ENCODE assay signal across 10 cellular contexts in the genomic region with DNA sequence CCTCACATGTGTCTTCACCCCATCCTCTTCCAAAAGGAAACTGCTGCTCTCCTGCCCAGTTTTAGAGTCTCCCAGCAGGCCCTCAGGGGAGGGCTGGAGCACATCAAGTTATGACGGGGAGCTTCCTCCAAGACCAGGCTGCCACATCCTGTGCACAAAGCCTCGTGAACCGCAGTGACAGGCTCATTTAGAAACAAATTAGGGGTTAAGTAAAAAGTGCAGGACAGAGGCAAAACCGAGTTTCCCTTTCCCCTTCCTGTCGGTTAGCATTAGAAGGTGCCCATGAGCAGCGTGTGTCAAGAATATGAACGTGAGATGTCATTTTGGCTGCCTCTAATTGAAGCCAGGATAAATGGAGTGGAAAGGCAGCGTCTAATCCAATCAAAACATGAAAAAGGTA.
DNase-seq lines count a peak whose midpoint lies in the region; ATAC-seq and TF ChIP-seq lines count a peak whose summit lies in the region.
"Had no signal": no experiment of that assay in that cellular context is flagged by ENCODE, and none has a peak within 500 bp of the region (broad histone marks: within the 10 kb centered on the region; RNA-seq: fewer than 3 reads in every experiment).

No MANE protein-coding gene starts in this region.

- ATAC-seq in HG03139 (IDR thresholded peaks at IDR 0.05; ENCODE audit: unreplicated experiment) (peak; percentile 99), T-cell (replicated peaks in 1 of 4) (peak; percentile 32 to 81 (median 58))
- peak; percentile 70 for ATAC-seq in stimulated activated memory B cell treated with anti-CD40 and anti-IgM and Interleukin-4, amounts not matched to agents 10 μg/mL and 1 μg/mL and 100 μg/mL, for 72 hours

- intact Hi-C loops in Calu3 (cut with micrococcal nuclease; ENCODE audit: unreplicated experiment): no loop called here

- no peak overlapping the region for H3K4me3 Mint-ChIP-seq in T-cell
- H3K4me3 Mint-ChIP-seq in stimulated activated memory B cell treated with anti-CD40 and anti-IgM and Interleukin-4, amounts not matched to agents 10 μg/mL and 1 μg/mL and 100 μg/mL, for 72 hours: no peak overlapping the region
- H3K4me3 Mint-ChIP-seq in Calu3 (ENCODE audit: low read depth, unreplicated experiment): no peak overlapping the region

- peaks cover 0 to under 1% of the 10 kb centered on the region in 2 donors for H3K27me3 Mint-ChIP-seq in T-cell
- peaks cover 9% of the 10 kb centered on the region for H3K27me3 Mint-ChIP-seq in stimulated activated memory B cell treated with anti-CD40 and anti-IgM and Interleukin-4, amounts not matched to agents 10 μg/mL and 1 μg/mL and 100 μg/mL, for 72 hours
- H3K27me3 Mint-ChIP-seq in Calu3 (ENCODE audit: unreplicated experiment): peaks cover 38% of the 10 kb centered on the region
- H3K27me3 Mint-ChIP-seq: CD8-positive, alpha-beta memory T cell had no signal

- POLR2A ChIA-PET in T-cell (lab: Charles Lee): no interaction called here

- no TSS peak for BruUV-seq in Calu3 (replicated peaks; lab: Mats Ljungman, UMichigan)

- CTCF ChIA-PET in T-cell (lab: Charles Lee) (no interaction called here), Calu3 (lab: Charles Lee) (no interaction called here)

- H3K9me3 Mint-ChIP-seq in T-cell: no peaks in the 10 kb centered on the region
- no peaks in the 10 kb centered on the region for H3K9me3 Mint-ChIP-seq in stimulated activated memory B cell treated with anti-CD40 and anti-IgM and Interleukin-4, amounts not matched to agents 10 μg/mL and 1 μg/mL and 100 μg/mL, for 72 hours
- no peaks in the 10 kb centered on the region for H3K9me3 Mint-ChIP-seq in Calu3 (ENCODE audit: low read depth, unreplicated experiment)

- no peak overlapping the region for H3K27ac Mint-ChIP-seq in T-cell
- no peak overlapping the region for H3K27ac Mint-ChIP-seq in stimulated activated memory B cell treated with anti-CD40 and anti-IgM and Interleukin-4, amounts not matched to agents 10 μg/mL and 1 μg/mL and 100 μg/mL, for 72 hours
- H3K27ac Mint-ChIP-seq in Calu3 (ENCODE audit: unreplicated experiment): no peak overlapping the region

- peaks cover 14 to 21% (median 14%) of the 10 kb centered on the region in 3 donors for H3K4me1 Mint-ChIP-seq in T-cell
- H3K4me1 Mint-ChIP-seq in stimulated activated memory B cell treated with anti-CD40 and anti-IgM and Interleukin-4, amounts not matched to agents 10 μg/mL and 1 μg/mL and 100 μg/mL, for 72 hours: peaks cover 6% of the 10 kb centered on the region
- H3K4me1 Mint-ChIP-seq in Calu3 (ENCODE audit: low read depth, unreplicated experiment): no peaks in the 10 kb centered on the region

- peak; percentile 4 to 16 for DNase-seq in stimulated activated CD4-positive, alpha-beta T cell treated with anti-CD3 and anti-CD28 coated beads, Interleukin-12 subunit alpha, Interleukin-12 subunit beta, amount 100 ng/mL, for 24 hours (ENCODE audit: low read depth in 2 of 2)
- DNase-seq in stimulated activated CD4-positive, alpha-beta T cell treated with anti-CD3 and anti-CD28 coated beads, Interleukin-4, amount 100 ng/mL, for 24 hours: no peak
- peak in 25 of 34 experiments; percentile 9 to 66 (median 32) for DNase-seq in T-cell
- no peak for DNase-seq in Calu3
- no peak for DNase-seq in DMS153 treated with DMSO at 0.1 percent for 48 hours (lab: John Stamatoyannopoulos, UW; ENCODE audit: unreplicated experiment)
- no peak for DNase-seq in NCI-H345 (lab: John Stamatoyannopoulos, UW)
- DNase-seq: MG63 had no signal

- H3K36me3 Mint-ChIP-seq in T-cell (no peaks in the 10 kb centered on the region), Calu3 (ENCODE audit: insufficient read depth, unreplicated experiment) (no peaks in the 10 kb centered on the region)
- H3K36me3 Mint-ChIP-seq in stimulated activated memory B cell treated with anti-CD40 and anti-IgM and Interleukin-4, amounts not matched to agents 10 μg/mL and 1 μg/mL and 100 μg/mL, for 72 hours: no peaks in the 10 kb centered on the region
- H3K36me3 Mint-ChIP-seq: CD8-positive, alpha-beta memory T cell had no signal

- TF ChIP-seq CTCF in Calu3 (IDR thresholded peaks at IDR 0.05; ENCODE audit: unreplicated experiment): no peak

Comparison
In these comparisons a context has a peak if more than half of its experiments do, and no peak if none do; other contexts are left out.
1. DNase-seq: peak in stimulated activated CD4-positive, alpha-beta T cell treated with anti-CD3 and anti-CD28 coated beads, Interleukin-12 subunit alpha, Interleukin-12 subunit beta, amount 100 ng/mL, for 24 hours (2 of 2) and T-cell (25 of 34); none in stimulated activated CD4-positive, alpha-beta T cell treated with anti-CD3 and anti-CD28 coated beads, Interleukin-4, amount 100 ng/mL, for 24 hours (single experiment), Calu3 (single experiment), DMS153 treated with DMSO at 0.1 percent for 48 hours (single experiment) and NCI-H345 (single experiment).
2. Peak in every context shown above with its lines, with median percentiles within 50 percentile points of each other: ATAC-seq.